1 cellular context compared by ENCODE assay signal in the genomic region with DNA sequence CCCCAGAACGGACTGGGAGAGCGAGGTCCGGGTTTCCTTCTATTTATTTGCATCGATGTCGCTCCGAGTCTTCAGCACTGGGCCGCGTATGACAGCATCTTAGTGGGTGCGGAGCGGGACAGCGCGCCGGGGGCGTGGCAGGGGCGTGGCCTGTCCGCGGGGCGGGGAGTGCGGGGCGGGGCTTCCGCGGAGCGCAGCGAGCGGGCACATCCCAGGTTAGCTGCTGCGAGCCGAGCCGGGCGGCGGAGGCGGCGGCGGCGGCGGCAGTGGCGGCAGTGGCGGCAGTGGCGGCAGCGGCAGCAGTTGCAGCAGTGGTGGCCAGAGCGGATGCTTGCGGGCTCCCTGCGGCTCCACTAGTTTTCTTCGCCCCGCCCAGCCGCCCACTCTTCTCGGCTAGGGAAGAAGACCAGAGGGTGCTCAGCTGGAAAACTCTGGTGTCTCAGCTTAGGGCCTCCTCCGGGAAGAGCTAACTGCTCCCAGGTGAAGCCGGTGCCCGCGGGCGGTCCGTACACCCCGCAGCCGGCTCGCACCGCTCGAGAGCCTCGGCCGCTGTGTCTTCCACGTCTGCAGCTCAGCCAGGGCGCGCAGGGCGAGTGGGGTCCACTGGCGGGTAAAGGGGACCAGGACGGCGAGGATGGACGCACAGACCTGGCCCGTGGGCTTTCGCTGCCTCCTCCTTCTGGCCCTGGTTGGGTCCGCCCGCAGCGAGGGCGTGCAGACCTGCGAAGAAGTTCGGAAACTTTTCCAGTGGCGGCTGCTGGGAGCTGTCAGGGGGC.
TF ChIP-seq lines count a peak whose summit lies in the region.

A gene (plus strand): TSS at position 209 of the 776 bp plus-strand sequence.

TF ChIP-seq in GM12878, 131 proteins besides CTCF, POLR2A, EP300 and RAD21 (continued from another document):
- TF ChIP-seq, protein P1, sequence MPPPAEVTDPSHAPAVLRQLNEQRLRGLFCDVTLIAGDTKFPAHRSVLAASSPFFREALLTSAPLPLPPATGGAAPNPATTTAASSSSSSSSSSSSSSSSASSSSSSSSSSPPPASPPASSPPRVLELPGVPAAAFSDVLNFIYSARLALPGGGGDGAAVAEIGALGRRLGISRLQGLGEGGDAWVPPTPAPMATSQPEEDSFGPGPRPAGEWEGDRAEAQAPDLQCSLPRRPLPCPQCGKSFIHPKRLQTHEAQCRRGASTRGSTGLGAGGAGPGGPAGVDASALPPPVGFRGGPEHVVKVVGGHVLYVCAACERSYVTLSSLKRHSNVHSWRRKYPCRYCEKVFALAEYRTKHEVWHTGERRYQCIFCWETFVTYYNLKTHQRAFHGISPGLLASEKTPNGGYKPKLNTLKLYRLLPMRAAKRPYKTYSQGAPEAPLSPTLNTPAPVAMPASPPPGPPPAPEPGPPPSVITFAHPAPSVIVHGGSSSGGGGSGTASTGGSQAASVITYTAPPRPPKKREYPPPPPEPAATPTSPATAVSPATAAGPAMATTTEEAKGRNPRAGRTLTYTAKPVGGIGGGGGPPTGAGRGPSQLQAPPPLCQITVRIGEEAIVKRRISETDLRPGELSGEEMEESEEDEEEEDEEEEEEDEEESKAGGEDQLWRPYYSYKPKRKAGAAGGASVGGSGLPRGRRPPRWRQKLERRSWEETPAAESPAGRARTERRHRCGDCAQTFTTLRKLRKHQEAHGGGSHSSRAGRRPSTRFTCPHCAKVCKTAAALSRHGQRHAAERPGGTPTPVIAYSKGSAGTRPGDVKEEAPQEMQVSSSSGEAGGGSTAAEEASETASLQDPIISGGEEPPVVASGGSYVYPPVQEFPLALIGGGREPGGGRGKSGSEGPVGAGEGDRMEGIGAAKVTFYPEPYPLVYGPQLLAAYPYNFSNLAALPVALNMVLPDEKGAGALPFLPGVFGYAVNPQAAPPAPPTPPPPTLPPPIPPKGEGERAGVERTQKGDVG (CRISPR knock-in tag; IDR thresholded peaks at IDR 0.05): no peak
- no peak for TF ChIP-seq BRCA1 (IDR thresholded peaks at IDR 0.05; ENCODE audit: low read depth, low read length)
- TF ChIP-seq, protein P2, sequence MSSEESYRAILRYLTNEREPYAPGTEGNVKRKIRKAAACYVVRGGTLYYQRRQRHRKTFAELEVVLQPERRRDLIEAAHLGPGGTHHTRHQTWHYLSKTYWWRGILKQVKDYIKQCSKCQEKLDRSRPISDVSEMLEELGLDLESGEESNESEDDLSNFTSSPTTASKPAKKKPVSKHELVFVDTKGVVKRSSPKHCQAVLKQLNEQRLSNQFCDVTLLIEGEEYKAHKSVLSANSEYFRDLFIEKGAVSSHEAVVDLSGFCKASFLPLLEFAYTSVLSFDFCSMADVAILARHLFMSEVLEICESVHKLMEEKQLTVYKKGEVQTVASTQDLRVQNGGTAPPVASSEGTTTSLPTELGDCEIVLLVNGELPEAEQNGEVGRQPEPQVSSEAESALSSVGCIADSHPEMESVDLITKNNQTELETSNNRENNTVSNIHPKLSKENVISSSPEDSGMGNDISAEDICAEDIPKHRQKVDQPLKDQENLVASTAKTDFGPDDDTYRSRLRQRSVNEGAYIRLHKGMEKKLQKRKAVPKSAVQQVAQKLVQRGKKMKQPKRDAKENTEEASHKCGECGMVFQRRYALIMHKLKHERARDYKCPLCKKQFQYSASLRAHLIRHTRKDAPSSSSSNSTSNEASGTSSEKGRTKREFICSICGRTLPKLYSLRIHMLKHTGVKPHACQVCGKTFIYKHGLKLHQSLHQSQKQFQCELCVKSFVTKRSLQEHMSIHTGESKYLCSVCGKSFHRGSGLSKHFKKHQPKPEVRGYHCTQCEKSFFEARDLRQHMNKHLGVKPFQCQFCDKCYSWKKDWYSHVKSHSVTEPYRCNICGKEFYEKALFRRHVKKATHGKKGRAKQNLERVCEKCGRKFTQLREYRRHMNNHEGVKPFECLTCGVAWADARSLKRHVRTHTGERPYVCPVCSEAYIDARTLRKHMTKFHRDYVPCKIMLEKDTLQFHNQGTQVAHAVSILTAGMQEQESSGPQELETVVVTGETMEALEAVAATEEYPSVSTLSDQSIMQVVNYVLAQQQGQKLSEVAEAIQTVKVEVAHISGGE (CRISPR knock-in tag; IDR thresholded peaks at IDR 0.05): no peak
- TF ChIP-seq, protein P3, sequence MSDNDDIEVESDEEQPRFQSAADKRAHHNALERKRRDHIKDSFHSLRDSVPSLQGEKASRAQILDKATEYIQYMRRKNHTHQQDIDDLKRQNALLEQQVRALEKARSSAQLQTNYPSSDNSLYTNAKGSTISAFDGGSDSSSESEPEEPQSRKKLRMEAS (IDR thresholded peaks at IDR 0.05; ENCODE audit: low read depth, low read length): no peak
- TF ChIP-seq NFIC (IDR thresholded peaks at IDR 0.05; ENCODE audit: low read depth, low read length): no peak
TF ChIP-seq in GM12878: peak in this region for 1.
